In the genomic region with DNA sequence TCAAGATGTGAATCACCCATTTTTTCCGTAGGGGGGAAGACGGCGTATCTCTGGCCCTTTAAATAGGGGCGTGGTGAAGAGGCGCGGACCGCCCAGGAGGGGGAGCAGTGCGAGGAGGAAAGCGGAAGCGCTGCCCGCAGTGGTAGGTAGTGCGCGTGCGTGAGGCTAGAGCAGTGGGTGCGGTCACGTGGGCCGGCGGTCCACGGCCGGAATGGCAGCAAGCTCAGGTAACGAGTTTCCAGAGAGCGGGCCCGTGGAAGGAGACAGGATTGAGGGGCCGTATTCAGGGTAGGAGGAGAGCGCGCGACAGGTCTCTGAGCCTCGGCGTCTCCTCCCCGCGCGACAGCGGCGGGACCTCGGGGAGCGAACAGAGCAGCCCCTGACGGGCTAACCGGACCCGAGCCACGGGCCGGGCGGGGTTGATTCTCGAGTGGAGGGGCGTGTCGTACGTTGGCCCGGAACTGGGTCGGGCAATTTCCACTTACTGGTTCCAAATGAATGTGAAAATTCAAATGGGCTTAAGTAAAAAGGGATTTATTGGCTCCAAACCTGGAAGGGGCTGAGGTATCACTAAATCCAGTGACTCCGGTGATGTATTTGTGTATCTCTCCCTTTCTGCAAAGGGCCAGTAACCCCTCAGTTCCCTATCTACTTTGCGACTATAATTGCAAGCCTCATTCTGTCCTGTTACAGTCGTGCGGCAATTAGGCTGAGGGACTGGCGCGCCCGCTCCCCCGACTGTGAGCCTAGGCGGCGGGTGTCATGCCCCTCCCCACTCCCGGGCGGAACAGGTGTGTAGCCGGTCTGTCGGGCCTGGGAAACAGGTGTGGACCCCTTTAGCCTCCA, we compare ENCODE assay signal across 8 cellular contexts. TPM values are rescaled to one million over a fixed set of nuclear protein-coding genes. Genes with fewer than 3 reads are reported as not detected.
DNase-seq lines count a peak whose midpoint lies in the region; ATAC-seq, FAIRE-seq and TF ChIP-seq lines count a peak whose summit lies in the region.

A gene with protein sequence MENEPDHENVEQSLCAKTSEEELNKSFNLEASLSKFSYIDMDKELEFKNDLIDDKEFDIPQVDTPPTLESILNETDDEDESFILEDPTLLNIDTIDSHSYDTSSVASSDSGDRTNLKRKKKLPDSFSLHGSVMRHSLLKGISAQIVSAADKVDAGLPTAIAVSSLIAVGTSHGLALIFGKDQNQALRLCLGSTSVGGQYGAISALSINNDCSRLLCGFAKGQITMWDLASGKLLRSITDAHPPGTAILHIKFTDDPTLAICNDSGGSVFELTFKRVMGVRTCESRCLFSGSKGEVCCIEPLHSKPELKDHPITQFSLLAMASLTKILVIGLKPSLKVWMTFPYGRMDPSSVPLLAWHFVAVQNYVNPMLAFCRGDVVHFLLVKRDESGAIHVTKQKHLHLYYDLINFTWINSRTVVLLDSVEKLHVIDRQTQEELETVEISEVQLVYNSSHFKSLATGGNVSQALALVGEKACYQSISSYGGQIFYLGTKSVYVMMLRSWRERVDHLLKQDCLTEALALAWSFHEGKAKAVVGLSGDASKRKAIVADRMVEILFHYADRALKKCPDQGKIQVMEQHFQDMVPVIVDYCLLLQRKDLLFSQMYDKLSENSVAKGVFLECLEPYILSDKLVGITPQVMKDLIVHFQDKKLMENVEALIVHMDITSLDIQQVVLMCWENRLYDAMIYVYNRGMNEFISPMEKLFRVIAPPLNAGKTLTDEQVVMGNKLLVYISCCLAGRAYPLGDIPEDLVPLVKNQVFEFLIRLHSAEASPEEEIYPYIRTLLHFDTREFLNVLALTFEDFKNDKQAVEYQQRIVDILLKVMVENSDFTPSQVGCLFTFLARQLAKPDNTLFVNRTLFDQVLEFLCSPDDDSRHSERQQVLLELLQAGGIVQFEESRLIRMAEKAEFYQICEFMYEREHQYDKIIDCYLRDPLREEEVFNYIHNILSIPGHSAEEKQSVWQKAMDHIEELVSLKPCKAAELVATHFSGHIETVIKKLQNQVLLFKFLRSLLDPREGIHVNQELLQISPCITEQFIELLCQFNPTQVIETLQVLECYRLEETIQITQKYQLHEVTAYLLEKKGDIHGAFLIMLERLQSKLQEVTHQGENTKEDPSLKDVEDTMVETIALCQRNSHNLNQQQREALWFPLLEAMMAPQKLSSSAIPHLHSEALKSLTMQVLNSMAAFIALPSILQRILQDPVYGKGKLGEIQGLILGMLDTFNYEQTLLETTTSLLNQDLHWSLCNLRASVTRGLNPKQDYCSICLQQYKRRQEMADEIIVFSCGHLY (N-terminal part only) (plus strand): TSS at position 168 of the 846 bp plus-strand sequence. CDS start 12,467 bp downstream, outside the sequence.

- peaks cover 51% of the 10 kb centered on the region for H3K4me1 Mint-ChIP-seq in activated naive CD8-positive, alpha-beta T cell treated with anti-CD3 and anti-CD28 coated beads for 36 hours

- no peaks in the 10 kb centered on the region for H3K9me3 ChIP-seq in pancreas
- H3K9me3 ChIP-seq in tibial artery: no peaks in the 10 kb centered on the region

- peaks cover 4% of the 10 kb centered on the region for H3K27me3 Mint-ChIP-seq in activated naive CD8-positive, alpha-beta T cell treated with anti-CD3 and anti-CD28 coated beads for 36 hours

- 0% methylated on average over 62 of the region's 62 CpGs for WGBS in pancreas, 2 donors

- FAIRE-seq in pancreas (lab: Jason Lieb, UNC): no peak

- H3K36me3 ChIP-seq in pancreas (no peaks in the 10 kb centered on the region), tibial artery (no peaks in the 10 kb centered on the region)

- peak within 1 kb of the TSS; percentile 80 for H3K4me3 ChIP-seq in GM12865 (ENCODE audit: low read depth, low read length)
- peak within 1 kb of the TSS; percentile 50 to 90 (median 72) for H3K4me3 ChIP-seq in pancreas
- H3K4me3 ChIP-seq in tibial artery: peak within 1 kb of the TSS; percentile 78 to 91

- H3K9me3 Mint-ChIP-seq in activated naive CD8-positive, alpha-beta T cell treated with anti-CD3 and anti-CD28 coated beads for 36 hours: peaks cover 2% of the 10 kb centered on the region

- TF ChIP-seq CTCF in GM12865 (IDR thresholded peaks at IDR 0.05; ENCODE audit: insufficient read depth, low read depth, low read length, missing control alignments) (peak; percentile 41), pancreas (IDR thresholded peaks at IDR 0.05) (peak; percentile 21 to 53 (median 48)), tibial artery (IDR thresholded peaks at IDR 0.05) (peak; percentile 56 to 63)

- H3K27me3 ChIP-seq in pancreas: no peaks in the 10 kb centered on the region
- no peaks in the 10 kb centered on the region for H3K27me3 ChIP-seq in tibial artery

- peak within 1 kb of the TSS; percentile 98 for H3K4me3 Mint-ChIP-seq in activated naive CD8-positive, alpha-beta T cell treated with anti-CD3 and anti-CD28 coated beads for 36 hours

- intact Hi-C loops in Right ventricle myocardium inferior (cut with DNase I) (loop anchor here (10.0 kb wide), 1 partner anchor 447 kb away; a partner anchor contains a TSS), pancreas (cut with DNase I) (no loop called here), tibial artery (cut with DNase I; ENCODE audit: low total_unique reads) (no loop called here)

- ATAC-seq in HG02642 (IDR thresholded peaks at IDR 0.05; ENCODE audit: poor library complexity, unreplicated experiment): peak; percentile 93
- ATAC-seq in Right ventricle myocardium inferior: peak; percentile 97
- peak; percentile 98 to 99 (median 98) for ATAC-seq in pancreas

- peak within 1 kb of the TSS; percentile 97 for H3K27ac Mint-ChIP-seq in activated naive CD8-positive, alpha-beta T cell treated with anti-CD3 and anti-CD28 coated beads for 36 hours

- H3K4me1 ChIP-seq in pancreas (peaks cover 0 to 11% (median 7%) of the 10 kb centered on the region in 3 donors), tibial artery (peaks cover 0 to 9% (median 8%) of the 10 kb centered on the region in 4 donors)

- peak; percentile 97 for DNase-seq in GM12865 (ENCODE audit: low read depth)
- DNase-seq in NCI-H1105 (lab: John Stamatoyannopoulos, UW): peak; percentile 99
- DNase-seq in SKM-1 treated with dmso at 0.1 percent for 144 hours (lab: John Stamatoyannopoulos, UW; ENCODE audit: unreplicated experiment): peak; percentile 95
- DNase-seq in activated naive CD8-positive, alpha-beta T cell treated with anti-CD3 and anti-CD28 coated beads for 36 hours: peak; percentile 96
- DNase-seq in Right ventricle myocardium inferior (ENCODE audit: missing footprints): peak; percentile 98
- peak; percentile 94 to 99 (median 96) for DNase-seq in pancreas
- DNase-seq in tibial artery: peak; percentile 96 to 97

- H3K27ac ChIP-seq in pancreas (peak within 1 kb of the TSS in 3 of 4 donors; percentile 38 to 64 (median 58)), tibial artery (peak within 1 kb of the TSS; percentile 74 to 77)

- H3K36me3 Mint-ChIP-seq in activated naive CD8-positive, alpha-beta T cell treated with anti-CD3 and anti-CD28 coated beads for 36 hours: peaks cover 9% of the 10 kb centered on the region

RNA-seq across cellular contexts. Expression of the gene that starts here (rescaled TPM):
- total RNA-seq in activated naive CD8-positive, alpha-beta T cell treated with anti-CD3 and anti-CD28 coated beads for 36 hours: 10 to 100 TPM; 20.0 to 22.9 TPM
- total RNA-seq in Right ventricle myocardium inferior (46.1 TPM), pancreas (10 to 100 TPM; 11.8 to 37.5 (median 21.2) TPM)
- polyA plus RNA-seq in pancreas: 10 to 100 TPM in 1 of 2 donors, 1 to 10 TPM in 1; 7.9 to 14.6 TPM

Comparison
In these comparisons a context has a peak if more than half of its experiments do, and no peak if none do; other contexts are left out.
1. Peak in every context shown above with its lines: DNase-seq, ATAC-seq, H3K4me3 ChIP-seq and H3K27ac ChIP-seq.